Comparison of ENCODE assay signal across 28 cellular contexts in the genomic region with DNA sequence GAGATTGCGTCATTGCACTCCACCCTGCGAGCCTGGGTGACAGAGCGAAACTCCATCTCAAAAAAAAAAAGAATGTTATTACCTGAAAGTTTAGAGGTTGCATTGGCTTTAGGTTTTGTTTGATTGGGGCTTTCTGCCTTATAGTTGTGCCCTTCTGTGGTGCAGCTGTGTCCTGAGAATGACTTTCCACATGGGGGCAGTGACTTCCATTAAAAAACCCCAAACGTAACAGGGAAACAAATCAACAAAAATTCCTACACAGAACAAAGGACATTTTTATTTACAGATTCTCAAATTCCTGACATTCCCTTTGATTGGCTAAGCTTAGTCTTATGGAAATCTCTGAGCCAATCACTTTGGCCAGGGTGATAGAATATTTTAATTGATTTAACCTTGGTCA.
DNase-seq lines count a peak whose midpoint lies in the region; ATAC-seq and TF ChIP-seq lines count a peak whose summit lies in the region.
"Had no signal": no experiment of that assay in that cellular context is flagged by ENCODE, and none has a peak within 500 bp of the region (broad histone marks: within the 10 kb centered on the region; RNA-seq: fewer than 3 reads in every experiment).

No MANE protein-coding gene starts in this region.

- no peak overlapping the region for H3K4me2 ChIP-seq in SK-N-SH

- no peaks in the 10 kb centered on the region for H3F3A ChIP-seq in SK-N-SH (replicated peaks; ENCODE audit: insufficient read depth)

- WGBS in SK-N-SH (ENCODE audit: low lambda C conversion rate), result 37% methylated on average over 4 of the region's 4 CpGs

- no peak overlapping the region for H2AFZ ChIP-seq in SK-N-SH (ENCODE audit: low read depth)
- H2AFZ ChIP-seq: parathyroid adenoma had no signal

- peaks cover 3% of the 10 kb centered on the region for H3K27me3 Mint-ChIP-seq in nephron progenitor cell (ENCODE audit: low read depth, poor library complexity)
- H3K27me3 Mint-ChIP-seq: activated CD4-positive, alpha-beta T cell treated with anti-CD3 and anti-CD28 coated beads, Interleukin-2, amount 10 ng/mL, durations not matched to agents 24 days and 14 days had no signal

- H3K36me3 Mint-ChIP-seq in nephron progenitor cell (ENCODE audit: low read depth), result no peaks in the 10 kb centered on the region
- H3K36me3 Mint-ChIP-seq: natural killer cell had no signal

- no peaks in the 10 kb centered on the region for H3K9me2 ChIP-seq in SK-N-SH

- TF ChIP-seq RAD21 in SK-N-SH (IDR thresholded peaks at IDR 0.05; ENCODE audit: low read length), result no peak

- TF ChIP-seq EP300 in SK-N-SH (IDR thresholded peaks at IDR 0.05; ENCODE audit: borderline replicate concordance in 1 of 2, low read depth in 1 of 2, low read length in 1 of 2), result no peak

- DNase-seq in SK-N-SH (no peak), adipocyte (ENCODE audit: low read depth) (no peak), nephron progenitor cell (no peak), SHP77 treated with DMSO at 0.1 percent for 48 hours (lab: John Stamatoyannopoulos, UW) (no peak), NCI-H526 (lab: John Stamatoyannopoulos, UW) (no peak)
- DNase-seq: activated CD4-positive, alpha-beta T cell treated with anti-CD3 and anti-CD28 coated beads, Interleukin-2, amount 10 ng/mL, durations not matched to agents 24 days and 14 days; activated naive CD4-positive, alpha-beta T cell treated with Interleukin-2 at 50 U/mL for 16 hours; activated T-cell treated with anti-CD3 and anti-CD28 coated beads, Interleukin-2, amount 50 U/mL, for 4 hours; brain microvascular endothelial cell; erythroblast; Kasumi-1; left ventricle myocardium superior; natural killer cell; NCI-H2081; NCI-H510A; NK-92 treated with Interleukin-12 subunit alpha and Interleukin-12 subunit beta, amount 100 ng/mL, for 24 hours; right cardiac atrium; RPMI8226; stimulated activated CD4-positive, alpha-beta T cell treated with anti-CD3 and anti-CD28 coated beads, Interleukin-4, amount 100 ng/mL, for 4 hours; stimulated activated naive CD4-positive, alpha-beta T cell treated with Interleukin-2 at 50 U/mL for 16 hours had no signal

- no peaks in the 10 kb centered on the region for H3K9me3 Mint-ChIP-seq in nephron progenitor cell
- H3K9me3 Mint-ChIP-seq: activated CD4-positive, alpha-beta T cell treated with anti-CD3 and anti-CD28 coated beads, Interleukin-2, amount 10 ng/mL, durations not matched to agents 24 days and 14 days had no signal

- H4K20me1 ChIP-seq in SK-N-SH (ENCODE audit: insufficient read depth), result no peaks in the 10 kb centered on the region

- CTCF ChIA-PET in SK-N-SH (lab: Yijun Ruan, JAX), result no interaction called here

- H3K9ac ChIP-seq in SK-N-SH (no peak overlapping the region), adipocyte (ENCODE audit: low read length) (peak overlapping the region; percentile 39)
- H3K9ac ChIP-seq: parathyroid adenoma had no signal

- H3K27me3 ChIP-seq in SK-N-SH (ENCODE audit: insufficient read depth) (no peaks in the 10 kb centered on the region; the same call in 1 of the 2 replicates), adipocyte (replicated peaks; ENCODE audit: control insufficient read depth, insufficient read depth, low read length) (no peaks in the 10 kb centered on the region)
- H3K27me3 ChIP-seq: brain microvascular endothelial cell, vagina had no signal

- no peaks in the 10 kb centered on the region for H3K79me2 ChIP-seq in SK-N-SH (ENCODE audit: insufficient read depth)
- H3K79me2 ChIP-seq: parathyroid adenoma had no signal

- H3K27ac ChIP-seq in SK-N-SH (ENCODE audit: low read depth in 2 of 2, low read length in 1 of 2), result no peak overlapping the region
- H3K27ac ChIP-seq: brain microvascular endothelial cell, parathyroid adenoma, SK-N-MC, thoracic aorta, vagina had no signal

- H3K4me3 ChIP-seq in SK-N-SH (ENCODE audit: low read depth in 2 of 2, low read length in 1 of 2) (no peak overlapping the region), adipocyte (ENCODE audit: low read length) (no peak overlapping the region)
- H3K4me3 ChIP-seq: SK-N-MC, thoracic aorta, vagina had no signal

- POLR2A ChIA-PET in SK-N-SH (lab: Yijun Ruan, JAX), result no interaction called here

- H3K9me3 ChIP-seq in SK-N-SH, result no peaks in the 10 kb centered on the region
- no peaks in the 10 kb centered on the region for H3K9me3 ChIP-seq in adipocyte (ENCODE audit: control insufficient read depth, low read length)
- H3K9me3 ChIP-seq: Caco-2, thoracic aorta, vagina had no signal

- H3K4me1 Mint-ChIP-seq in nephron progenitor cell, result peaks cover 4% of the 10 kb centered on the region
- H3K4me1 Mint-ChIP-seq: activated CD4-positive, alpha-beta T cell treated with anti-CD3 and anti-CD28 coated beads, Interleukin-2, amount 10 ng/mL, durations not matched to agents 24 days and 14 days; natural killer cell had no signal

- H3K4me3 Mint-ChIP-seq in nephron progenitor cell, result no peak overlapping the region
- H3K4me3 Mint-ChIP-seq: activated CD4-positive, alpha-beta T cell treated with anti-CD3 and anti-CD28 coated beads, Interleukin-2, amount 10 ng/mL, durations not matched to agents 24 days and 14 days; activated T-cell treated with anti-CD3 and anti-CD28 coated beads, Interleukin-2, amount 50 U/mL, for 4 hours; natural killer cell had no signal

- H3K36me3 ChIP-seq in SK-N-SH (replicated peaks in 1 of 2; ENCODE audit: control insufficient read depth in 1 of 2, insufficient read depth in 2 of 2, low read length in 1 of 2) (no peaks in the 10 kb centered on the region), adipocyte (ENCODE audit: control insufficient read depth, insufficient read depth, low read length, severe bottlenecking) (no peaks in the 10 kb centered on the region)
- H3K36me3 ChIP-seq: brain microvascular endothelial cell, thoracic aorta, vagina had no signal

- H3K4me1 ChIP-seq in SK-N-SH (ENCODE audit: control insufficient read depth in 1 of 2, insufficient read depth in 2 of 2, low read depth in 1 of 2, low read length in 1 of 2), result no peaks in the 10 kb centered on the region
- H3K4me1 ChIP-seq in adipocyte (ENCODE audit: control insufficient read depth, insufficient read depth, low read length), result peaks cover 18% of the 10 kb centered on the region
- H3K4me1 ChIP-seq: Caco-2, parathyroid adenoma, vagina had no signal

- ATAC-seq in SK-N-SH treated with all-trans-retinoic acid at 6 μM for 48 hours, result no peak
- no peak for ATAC-seq in HG02610 (IDR thresholded peaks at IDR 0.05; ENCODE audit: unreplicated experiment)
- ATAC-seq: activated T-cell treated with anti-CD3 and anti-CD28 coated beads, Interleukin-2, amount 50 U/mL, for 4 hours; left ventricle myocardium superior; natural killer cell; right cardiac atrium had no signal

- no peak overlapping the region for H3K27ac Mint-ChIP-seq in nephron progenitor cell
- H3K27ac Mint-ChIP-seq: activated CD4-positive, alpha-beta T cell treated with anti-CD3 and anti-CD28 coated beads, Interleukin-2, amount 10 ng/mL, durations not matched to agents 24 days and 14 days; natural killer cell had no signal

- TF ChIP-seq CTCF in SK-N-SH (IDR thresholded peaks at IDR 0.05) (0 out of 2 replicates have a peak, but pooled peaks have one; percentile 10), LNCAP (IDR thresholded peaks at IDR 0.05) (peak; percentile 40; the same call in 1 of the 2 replicates), nephron progenitor cell (IDR thresholded peaks at IDR 0.05) (peak; percentile 10)

TF ChIP-seq in SK-N-SH, 30 proteins besides CTCF, POLR2A, EP300 and RAD21:
- TF ChIP-seq RXRA (IDR thresholded peaks at IDR 0.05; ENCODE audit: borderline replicate concordance, low read depth) (no peak), CHD2 (IDR thresholded peaks at IDR 0.05; ENCODE audit: low read length, partially characterized antibody) (no peak), EZH2phosphoT487 (IDR thresholded peaks at IDR 0.05; ENCODE audit: borderline replicate concordance, low read depth) (no peak), FOXJ3 (CRISPR knock-in tag; IDR thresholded peaks at IDR 0.05) (no peak)

TF ChIP-seq in SK-N-SH treated with all-trans-retinoic acid at 6 μM for 48 hours, 23 proteins besides CTCF, POLR2A, EP300 and RAD21:
- TF ChIP-seq ARNTL (CRISPR knock-in tag; IDR thresholded peaks at IDR 0.05; ENCODE audit: borderline replicate concordance, low read depth) (no peak), SNAI2 (CRISPR knock-in tag; IDR thresholded peaks at IDR 0.05) (no peak), ZFP30 (CRISPR knock-in tag; IDR thresholded peaks at IDR 0.05) (no peak), ZFP3 (CRISPR knock-in tag; IDR thresholded peaks at IDR 0.05) (no peak)
